In the genomic region with DNA sequence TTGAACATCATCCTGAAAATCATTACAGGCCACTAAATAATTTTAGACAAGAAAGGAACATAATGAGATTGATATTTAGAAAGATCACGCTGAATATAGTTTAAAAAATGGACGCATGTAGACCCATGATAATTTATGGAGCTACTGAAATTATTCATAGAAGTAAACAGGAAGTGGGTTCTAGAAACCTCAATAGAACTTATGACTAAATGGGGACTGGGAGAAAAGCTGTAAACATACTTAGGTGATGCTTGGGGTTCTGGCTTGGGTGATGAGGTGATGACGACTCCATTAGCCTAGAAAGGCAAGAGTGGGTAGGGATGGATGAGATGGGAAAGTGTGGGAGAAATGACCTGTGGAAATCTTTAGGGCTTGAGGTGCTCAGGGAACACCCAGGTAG, we compare ENCODE assay signal across 11 cellular contexts.
DNase-seq lines count a peak whose midpoint lies in the region; ATAC-seq lines count a peak whose summit lies in the region.
"Had no signal": no experiment of that assay in that cellular context is flagged by ENCODE, and none has a peak within 500 bp of the region (broad histone marks: within the 10 kb centered on the region; RNA-seq: fewer than 3 reads in every experiment).

No MANE protein-coding gene starts in this region.

- ATAC-seq in GM18499 (IDR thresholded peaks at IDR 0.05; ENCODE audit: insufficient read depth, unreplicated experiment) (peak; percentile 85), GM19035 (IDR thresholded peaks at IDR 0.05; ENCODE audit: unreplicated experiment) (peak; percentile 78), HG02840 (IDR thresholded peaks at IDR 0.05; ENCODE audit: low FRiP score, unreplicated experiment) (peak; percentile 71)

- peak; percentile 28 for DNase-seq in HT1080 (ENCODE audit: low read depth)
- DNase-seq in HuH-7.5 (ENCODE audit: low spot score), result no peak
- no peak for DNase-seq in RKO (ENCODE audit: low spot score)
- no peak for DNase-seq in NCI-H1436 treated with DMSO at 0.1 percent for 48 hours (lab: John Stamatoyannopoulos, UW)
- DNase-seq in NCI-H1105 (lab: John Stamatoyannopoulos, UW), result no peak
- DNase-seq: DMS53, NCI-H187 treated with DMSO at 0.1 percent for 48 hours, SHP77 had no signal
